Comparison of ENCODE assay signal across 8 cellular contexts in genomic region chr3:124995460-124995994, GRCh38.
DNase-seq lines count a peak whose midpoint lies in the region; ATAC-seq lines count a peak whose summit lies in the region.

No MANE protein-coding gene starts in this region.

- peak; percentile 58 for DNase-seq in DMS79 treated with DMSO at 0.1 percent for 48 hours (lab: John Stamatoyannopoulos, UW)
- peak; percentile 87 for DNase-seq in HT-29 (ENCODE audit: low spot score)
- peak; percentile 76 for DNase-seq in SK-MEL-5 (ENCODE audit: low read depth, low spot score)
- peak in 50 of 56 donors; percentile 5 to 81 (median 40) for DNase-seq in amygdala (lab: John Stamatoyannopoulos, UW)
- peak; percentile 59 for DNase-seq in left ventricle myocardium superior
- DNase-seq in retina, result peak; percentile 77
- no peak for DNase-seq in posterior vena cava (ENCODE audit: low spot score)

- ATAC-seq in left ventricle myocardium superior (peak; percentile 71), HG03469 (IDR thresholded peaks at IDR 0.05; ENCODE audit: unreplicated experiment) (no peak)

- intact Hi-C loops in left ventricle myocardium superior (cut with micrococcal nuclease) (no loop called here), posterior vena cava (cut with DNase I) (loop anchor here (10.0 kb wide), 3 partner anchors 149 to 439 kb away; no protein-coding TSS in a partner anchor)

- in situ Hi-C loops in SK-MEL-5 (cut with HindIII; ENCODE audit: low pct_unique_long_range_greater_than_20kb, low sequenced_read_pairs), result no loop called here
